In genomic region chr3:160757624-160758106, GRCh38 we compare ENCODE assay signal across 10 cellular contexts. TPM values are rescaled to one million over a fixed set of nuclear protein-coding genes. Genes with fewer than 3 reads are reported as not detected.
A peak's percentile ranks its signal among the peaks of the same experiment; 100 is the strongest.
DNase-seq lines count a peak whose midpoint lies in the region; ATAC-seq, FAIRE-seq and TF ChIP-seq lines count a peak whose summit lies in the region.
"Had no signal": no experiment of that assay in that cellular context is flagged by ENCODE, and none has a peak within 500 bp of the region (broad histone marks: within the 10 kb centered on the region; RNA-seq: fewer than 3 reads in every experiment).

No MANE protein-coding gene starts in this region.

- peak overlapping the region; percentile 45 for H3K4me3 Mint-ChIP-seq in activated CD8-positive, alpha-beta T cell treated with anti-CD3 and anti-CD28 coated beads for 36 hours
- no peak overlapping the region for H3K4me3 Mint-ChIP-seq in activated CD8-positive, alpha-beta T cell treated with anti-CD3 and anti-CD28 coated beads, Interleukin-2, amount 10 ng/mL, durations not matched to agents 7 days and 5 days
- peak overlapping the region; percentile 91 for H3K4me3 Mint-ChIP-seq in activated naive CD8-positive, alpha-beta T cell

- FAIRE-seq in GM12892 (lab: Jason Lieb, UNC) = no peak
- FAIRE-seq: GM18507 had no signal

- H3K27ac ChIP-seq in right lobe of liver (peak overlapping the region in 1 of 3 donors; percentile 12), subcutaneous abdominal adipose tissue (ENCODE audit: low read depth, low read length) (no peak overlapping the region)
- H3K27ac ChIP-seq: SJCRH30 had no signal

- POLR2A ChIA-PET in activated CD8-positive, alpha-beta T cell treated with anti-CD3 and anti-CD28 coated beads for 36 hours (lab: Charles Lee) = interaction anchor here (1.1 kb wide), 1 partner anchor 44 kb away, joined by 3 read pairs; no protein-coding TSS in a partner anchor
- POLR2A ChIA-PET in activated CD8-positive, alpha-beta T cell treated with anti-CD3 and anti-CD28 coated beads, Interleukin-2, amount 10 ng/mL, durations not matched to agents 7 days and 5 days (lab: Charles Lee) = no interaction called here

- H3K36me3 ChIP-seq in right lobe of liver (no peaks in the 10 kb centered on the region), subcutaneous abdominal adipose tissue (ENCODE audit: control insufficient read depth in 5 of 5, insufficient read depth in 5 of 5, low read length in 5 of 5) (no peaks in the 10 kb centered on the region)
- H3K36me3 ChIP-seq: SJCRH30 had no signal

- 5% methylated on average over 4 of the region's 5 CpGs for WGBS in right lobe of liver (ENCODE audit: insufficient coverage, low coverage, low lambda C conversion rate, missing lambda C conversion rate)

- no peak overlapping the region for H3K27ac Mint-ChIP-seq in activated CD8-positive, alpha-beta T cell treated with anti-CD3 and anti-CD28 coated beads for 36 hours
- H3K27ac Mint-ChIP-seq in activated CD8-positive, alpha-beta T cell treated with anti-CD3 and anti-CD28 coated beads, Interleukin-2, amount 10 ng/mL, durations not matched to agents 7 days and 5 days = no peak overlapping the region
- no peak overlapping the region for H3K27ac Mint-ChIP-seq in activated naive CD8-positive, alpha-beta T cell

- H3K9me3 ChIP-seq in right lobe of liver = no peaks in the 10 kb centered on the region
- no peaks in the 10 kb centered on the region for H3K9me3 ChIP-seq in subcutaneous abdominal adipose tissue (ENCODE audit: control insufficient read depth in 5 of 5, low read length in 5 of 5)
- H3K9me3 ChIP-seq: SJCRH30 had no signal

- intact Hi-C loops in activated CD8-positive, alpha-beta T cell treated with anti-CD3 and anti-CD28 coated beads for 36 hours (cut with micrococcal nuclease) = loop anchor here (5.0 kb wide), 1 partner anchor 310 kb away; the partner anchor contains the start of gene TRIM59
- intact Hi-C loops in right lobe of liver (cut with DNase I) = no loop called here

- TF ChIP-seq POLR2A in right lobe of liver (IDR thresholded peaks at IDR 0.05) = no peak
- no peak for TF ChIP-seq POLR2A in GM12892 (IDR thresholded peaks at IDR 0.05; ENCODE audit: low read depth, low read length)

- CTCF ChIA-PET in activated CD8-positive, alpha-beta T cell treated with anti-CD3 and anti-CD28 coated beads for 36 hours (lab: Charles Lee) = interaction anchor here (1.1 kb wide), 1 partner anchor 171 kb away, joined by 3 read pairs; no protein-coding TSS in a partner anchor
- CTCF ChIA-PET in activated CD8-positive, alpha-beta T cell treated with anti-CD3 and anti-CD28 coated beads, Interleukin-2, amount 10 ng/mL, durations not matched to agents 7 days and 5 days (lab: Charles Lee) = interaction anchor here (1.7 kb wide), 1 partner anchor 184 kb away, joined by 7 read pairs; no protein-coding TSS in a partner anchor

- no peak for ATAC-seq in activated CD8-positive, alpha-beta T cell treated with anti-CD3 and anti-CD28 coated beads for 36 hours
- no peak for ATAC-seq in activated CD8-positive, alpha-beta T cell treated with anti-CD3 and anti-CD28 coated beads, Interleukin-2, amount 10 ng/mL, durations not matched to agents 7 days and 5 days
- ATAC-seq in right lobe of liver (no peak), HG03196 (IDR thresholded peaks at IDR 0.05; ENCODE audit: unreplicated experiment) (no peak)

- DNase-seq in activated CD8-positive, alpha-beta T cell treated with anti-CD3 and anti-CD28 coated beads for 36 hours = no peak
- no peak for DNase-seq in activated CD8-positive, alpha-beta T cell treated with anti-CD3 and anti-CD28 coated beads, Interleukin-2, amount 10 ng/mL, durations not matched to agents 7 days and 5 days
- DNase-seq in right lobe of liver (no peak), NCI-H2227 (lab: John Stamatoyannopoulos, UW; ENCODE audit: unreplicated experiment) (no peak), GM12892 (ENCODE audit: insufficient read length) (no peak)

- H3K27me3 ChIP-seq in right lobe of liver (no peaks in the 10 kb centered on the region), subcutaneous abdominal adipose tissue (ENCODE audit: control insufficient read depth in 5 of 5, insufficient read depth in 4 of 5, low read length in 5 of 5) (no peaks in the 10 kb centered on the region)
- H3K27me3 ChIP-seq: SJCRH30 had no signal

- no peak for TF ChIP-seq CTCF in activated CD8-positive, alpha-beta T cell treated with anti-CD3 and anti-CD28 coated beads for 36 hours (IDR thresholded peaks at IDR 0.05)
- TF ChIP-seq CTCF in right lobe of liver (IDR thresholded peaks at IDR 0.05) = no peak

- H3K4me1 Mint-ChIP-seq in activated CD8-positive, alpha-beta T cell treated with anti-CD3 and anti-CD28 coated beads for 36 hours (ENCODE audit: low read depth) = peaks cover 27% of the 10 kb centered on the region
- H3K4me1 Mint-ChIP-seq in activated CD8-positive, alpha-beta T cell treated with anti-CD3 and anti-CD28 coated beads, Interleukin-2, amount 10 ng/mL, durations not matched to agents 7 days and 5 days (ENCODE audit: low read depth) = peaks cover 31% of the 10 kb centered on the region
- H3K4me1 Mint-ChIP-seq in activated naive CD8-positive, alpha-beta T cell (ENCODE audit: low read depth) = peaks cover 26% of the 10 kb centered on the region

- H3K27me3 Mint-ChIP-seq in activated CD8-positive, alpha-beta T cell treated with anti-CD3 and anti-CD28 coated beads for 36 hours = peaks cover 29% of the 10 kb centered on the region
- H3K27me3 Mint-ChIP-seq in activated CD8-positive, alpha-beta T cell treated with anti-CD3 and anti-CD28 coated beads, Interleukin-2, amount 10 ng/mL, durations not matched to agents 7 days and 5 days (ENCODE audit: low read depth) = peaks cover 25% of the 10 kb centered on the region
- H3K27me3 Mint-ChIP-seq in activated naive CD8-positive, alpha-beta T cell = peaks cover 14% of the 10 kb centered on the region

- H3K9me3 Mint-ChIP-seq in activated CD8-positive, alpha-beta T cell treated with anti-CD3 and anti-CD28 coated beads for 36 hours = no peaks in the 10 kb centered on the region
- no peaks in the 10 kb centered on the region for H3K9me3 Mint-ChIP-seq in activated CD8-positive, alpha-beta T cell treated with anti-CD3 and anti-CD28 coated beads, Interleukin-2, amount 10 ng/mL, durations not matched to agents 7 days and 5 days (ENCODE audit: insufficient read depth)
- no peaks in the 10 kb centered on the region for H3K9me3 Mint-ChIP-seq in activated naive CD8-positive, alpha-beta T cell (ENCODE audit: low read depth)

- no peak overlapping the region for H3K9ac ChIP-seq in subcutaneous abdominal adipose tissue (ENCODE audit: low read length in 5 of 5)

- H3K4me3 ChIP-seq in right lobe of liver (peak overlapping the region; percentile 12 to 78 (median 71)), subcutaneous abdominal adipose tissue (ENCODE audit: low read depth in 1 of 5, low read length in 5 of 5) (peak overlapping the region; percentile 72 to 97 (median 84))

- peaks cover 0 to 21% (median 0%) of the 10 kb centered on the region in 4 donors for H3K4me1 ChIP-seq in right lobe of liver
- H3K4me1 ChIP-seq in subcutaneous abdominal adipose tissue (ENCODE audit: control insufficient read depth in 5 of 5, insufficient read depth in 5 of 5, low read length in 5 of 5) = peaks cover 4 to 44% (median 38%) of the 10 kb centered on the region in 5 donors
- H3K4me1 ChIP-seq: SJCRH30 had no signal

- H3K36me3 Mint-ChIP-seq in activated CD8-positive, alpha-beta T cell treated with anti-CD3 and anti-CD28 coated beads for 36 hours (ENCODE audit: low read depth) = no peaks in the 10 kb centered on the region
- no peaks in the 10 kb centered on the region for H3K36me3 Mint-ChIP-seq in activated CD8-positive, alpha-beta T cell treated with anti-CD3 and anti-CD28 coated beads, Interleukin-2, amount 10 ng/mL, durations not matched to agents 7 days and 5 days (ENCODE audit: low read depth)
- H3K36me3 Mint-ChIP-seq in activated naive CD8-positive, alpha-beta T cell = peaks cover 6% of the 10 kb centered on the region

RNA-seq across cellular contexts. Expression of gene PPM1L, which starts 1.6 kb away (rescaled TPM):
- total RNA-seq in activated CD8-positive, alpha-beta T cell treated with anti-CD3 and anti-CD28 coated beads for 36 hours = 1 to 10 TPM; 2.6 to 2.7 TPM
- 1 to 10 TPM; 3.8 to 3.9 TPM for total RNA-seq in activated CD8-positive, alpha-beta T cell treated with anti-CD3 and anti-CD28 coated beads, Interleukin-2, amount 10 ng/mL, durations not matched to agents 7 days and 5 days
- total RNA-seq in right lobe of liver = 10 to 100 TPM in 5 of 6 experiments, 1 to 10 TPM in 1; 6.9 to 25.4 (median 14.7) TPM
- polyA plus RNA-seq in GM12892 (2012; ENCODE audit: missing spikeins) = 0.23 TPM
